In the genomic region with DNA sequence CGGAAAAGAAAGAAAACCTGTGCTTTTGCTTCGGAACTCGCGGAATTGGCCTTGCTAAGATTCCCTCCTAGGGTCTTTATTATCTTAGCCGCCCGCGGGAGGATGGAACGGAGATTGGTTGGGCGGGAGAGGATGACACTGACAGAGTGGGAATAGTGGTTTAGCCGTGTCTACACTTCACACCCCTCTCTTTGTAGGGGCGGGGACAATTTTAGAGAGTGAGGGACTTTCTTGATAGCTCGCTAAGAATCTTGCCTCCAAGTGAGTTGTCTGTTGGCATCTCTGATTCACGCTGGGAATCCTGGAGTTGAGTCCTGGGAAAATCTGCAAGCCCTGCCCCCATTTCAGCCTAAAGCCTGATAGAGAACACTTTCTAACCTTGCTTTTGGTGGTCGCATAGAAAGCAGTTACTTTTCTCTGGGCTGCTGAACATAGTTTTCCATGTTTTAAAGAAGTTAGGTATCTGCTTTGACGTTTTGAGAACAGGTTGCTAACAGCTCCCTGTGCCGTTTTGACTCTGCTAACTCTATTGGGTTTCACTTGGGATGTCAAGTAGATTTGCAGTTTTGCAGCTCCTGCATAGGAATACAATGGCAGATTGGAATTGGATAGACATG, we compare ENCODE assay signal across 8 cellular contexts. TPM values are rescaled to one million over a fixed set of nuclear protein-coding genes. Genes with fewer than 3 reads are reported as not detected.
DNase-seq lines count a peak whose midpoint lies in the region; ATAC-seq and TF ChIP-seq lines count a peak whose summit lies in the region.

No MANE protein-coding gene starts in this region.

- H3K4me3 ChIP-seq in HUES48 (ENCODE audit: low read depth, low read length) (peak overlapping the region; percentile 97), esophagus (ENCODE audit: low read depth in 1 of 2, low read length in 2 of 2) (peak overlapping the region; percentile 92 to 99), neural cell (ENCODE audit: low read length) (peak overlapping the region; percentile 83), uterus (peak overlapping the region; percentile 67 to 82)

- H3K4me3 Mint-ChIP-seq in activated CD4-positive, alpha-beta T cell treated with anti-CD3 and anti-CD28 coated beads for 36 hours, result peak overlapping the region; percentile 88
- peak overlapping the region; percentile 100 for H3K4me3 Mint-ChIP-seq in WTC11

- H3K9me2 ChIP-seq in neural cell (ENCODE audit: insufficient read depth, low read length), result no peaks in the 10 kb centered on the region

- TF ChIP-seq CTCF in WTC11 (IDR thresholded peaks at IDR 0.05) (no peak), neural cell (IDR thresholded peaks at IDR 0.05; ENCODE audit: poor library complexity, severe bottlenecking) (no peak), uterus (IDR thresholded peaks at IDR 0.05) (no peak)

- H3K9me3 ChIP-seq in HUES48 (ENCODE audit: control insufficient read depth, insufficient read depth, low read length) (no peaks in the 10 kb centered on the region), esophagus (ENCODE audit: control insufficient read depth in 2 of 2, insufficient read depth in 1 of 2, low read depth in 1 of 2, low read length in 1 of 2) (no peaks in the 10 kb centered on the region), neural cell (ENCODE audit: low read length) (no peaks in the 10 kb centered on the region), uterus (no peaks in the 10 kb centered on the region)

- H3K36me3 ChIP-seq in HUES48 (ENCODE audit: control insufficient read depth, insufficient read depth, low read length) (peaks cover 41% of the 10 kb centered on the region), esophagus (ENCODE audit: control insufficient read depth in 2 of 2, insufficient read depth in 2 of 2, low read length in 1 of 2) (peaks cover 2 to 5% of the 10 kb centered on the region in 2 donors), neural cell (ENCODE audit: insufficient read depth, low read length) (peaks cover 4% of the 10 kb centered on the region), uterus (no peaks in the 10 kb centered on the region)

- peaks cover 10% of the 10 kb centered on the region for H3K79me2 ChIP-seq in neural cell (replicated peaks; ENCODE audit: insufficient read depth, low read length)

- WGBS in esophagus, 2 donors, result 0 to 1% methylated on average over 16 of the region's 16 CpGs

- peak overlapping the region; percentile 95 for H3K27ac Mint-ChIP-seq in activated CD4-positive, alpha-beta T cell treated with anti-CD3 and anti-CD28 coated beads for 36 hours
- H3K27ac Mint-ChIP-seq in WTC11, result peak overlapping the region; percentile 100

- POLR2A ChIA-PET in activated CD4-positive, alpha-beta T cell treated with anti-CD3 and anti-CD28 coated beads for 36 hours (lab: Charles Lee), result interaction anchor here (0.7 to 0.9 kb wide), 2 partner anchors 30 to 360 kb away, joined by 3 to 14 read pairs; no protein-coding TSS in a partner anchor
- POLR2A ChIA-PET in WTC11 (lab: Charles Lee), result interaction anchor here (0.6 to 2.0 kb wide), 2 partner anchors 11 to 302 kb away, joined by 3 to 5 read pairs; no protein-coding TSS in a partner anchor

- peaks cover 19% of the 10 kb centered on the region for H3K4me1 Mint-ChIP-seq in activated CD4-positive, alpha-beta T cell treated with anti-CD3 and anti-CD28 coated beads for 36 hours
- peaks cover 11% of the 10 kb centered on the region for H3K4me1 Mint-ChIP-seq in WTC11

- H3F3A ChIP-seq in neural cell (ENCODE audit: insufficient read depth, low read length, poor library complexity, severe bottlenecking), result peaks cover 3% of the 10 kb centered on the region

- ATAC-seq in activated CD4-positive, alpha-beta T cell treated with anti-CD3 and anti-CD28 coated beads for 36 hours, result peak; percentile 25
- no peak; the same call in 1 of the 2 replicates for ATAC-seq in WTC11
- no peak for ATAC-seq in GM21737 (IDR thresholded peaks at IDR 0.05; ENCODE audit: unreplicated experiment)

- peak overlapping the region; percentile 60 for H2AFZ ChIP-seq in neural cell (ENCODE audit: low read depth, low read length)

- CTCF ChIA-PET in activated CD4-positive, alpha-beta T cell treated with anti-CD3 and anti-CD28 coated beads for 36 hours (lab: Charles Lee), result interaction anchor here (0.5 to 1.6 kb wide), 7 partner anchors 10 to 242 kb away, joined by 3 to 6 read pairs (median 3); no protein-coding TSS in a partner anchor
- CTCF ChIA-PET in WTC11 (lab: Charles Lee), result interaction anchor here (0.6 to 1.5 kb wide), 10 partner anchors 12 to 353 kb away, joined by 3 to 6 read pairs (median 4); partner anchors contain the start of gene BPTF

- H3K27ac ChIP-seq in HUES48 (ENCODE audit: low read depth, low read length), result peak overlapping the region; percentile 99
- peak overlapping the region; percentile 84 to 96 for H3K27ac ChIP-seq in esophagus (ENCODE audit: low read depth in 2 of 2, low read length in 1 of 2)
- peak overlapping the region; percentile 91 for H3K27ac ChIP-seq in neural cell (ENCODE audit: low read length)
- H3K27ac ChIP-seq in uterus, result peak overlapping the region; percentile 81 to 88

- DNase-seq in activated CD4-positive, alpha-beta T cell treated with anti-CD3 and anti-CD28 coated beads for 36 hours, result peak; percentile 52
- no peak for DNase-seq in activated CD4-positive, alpha-beta T cell treated with anti-CD3 and anti-CD28 coated beads for 1 hour
- DNase-seq in WTC11 (ENCODE audit: low spot score), result no peak
- no peak for DNase-seq in uterus

- no peak for TF ChIP-seq RAD21 in neural cell (conservative IDR thresholded peaks at IDR 0.05)

- no peaks in the 10 kb centered on the region for H3K9me3 Mint-ChIP-seq in activated CD4-positive, alpha-beta T cell treated with anti-CD3 and anti-CD28 coated beads for 36 hours (ENCODE audit: low read depth)
- peaks cover under 1% of the 10 kb centered on the region for H3K9me3 Mint-ChIP-seq in WTC11

- intact Hi-C loops in activated CD4-positive, alpha-beta T cell treated with anti-CD3 and anti-CD28 coated beads for 36 hours (cut with DNase I, micrococcal nuclease), result loop anchor here (5.0 to 10.0 kb wide), 4 partner anchors 109 to 794 kb away; partner anchors contain the start of genes BPTF (in 1 of the 2), KPNA2 (in 1 of the 2) and PRKAR1A (in 1 of the 2)
- intact Hi-C loops in uterus (cut with DNase I; ENCODE audit: low total_unique reads), result loop anchor here (10.0 kb wide), 1 partner anchor 106 kb away; the partner anchor contains the start of gene BPTF

- peak overlapping the region; percentile 81 for H3K4me2 ChIP-seq in neural cell (ENCODE audit: low read length)

- H4K20me1 ChIP-seq in neural cell (ENCODE audit: insufficient read depth), result no peaks in the 10 kb centered on the region

- H3K36me3 Mint-ChIP-seq in activated CD4-positive, alpha-beta T cell treated with anti-CD3 and anti-CD28 coated beads for 36 hours (ENCODE audit: low read depth), result peaks cover 28% of the 10 kb centered on the region
- peaks cover 29% of the 10 kb centered on the region for H3K36me3 Mint-ChIP-seq in WTC11

- no peak for TF ChIP-seq EP300 in neural cell (conservative IDR thresholded peaks at IDR 0.05; ENCODE audit: poor library complexity, severe bottlenecking)

- H3K9ac ChIP-seq in HUES48 (ENCODE audit: low read depth, low read length), result peak overlapping the region; percentile 95
- H3K9ac ChIP-seq in neural cell (ENCODE audit: low read length), result peak overlapping the region; percentile 88

- H3K4me1 ChIP-seq in HUES48 (ENCODE audit: control insufficient read depth, insufficient read depth, low read length) (no peaks in the 10 kb centered on the region; the same call in 1 of the 2 replicates), esophagus (ENCODE audit: control insufficient read depth in 2 of 2, insufficient read depth in 2 of 2, low read length in 1 of 2) (peaks cover 0 to 4% of the 10 kb centered on the region in 2 donors), uterus (peaks cover 8 to 10% of the 10 kb centered on the region in 2 donors)

- H3K27me3 Mint-ChIP-seq in activated CD4-positive, alpha-beta T cell treated with anti-CD3 and anti-CD28 coated beads for 36 hours, result no peaks in the 10 kb centered on the region
- no peaks in the 10 kb centered on the region for H3K27me3 Mint-ChIP-seq in WTC11 (ENCODE audit: low read depth)

- no peak for TF ChIP-seq POLR2A in uterus (IDR thresholded peaks at IDR 0.05)

- H3K27me3 ChIP-seq in HUES48 (ENCODE audit: control insufficient read depth, insufficient read depth, low read length) (no peaks in the 10 kb centered on the region), esophagus (ENCODE audit: control insufficient read depth in 1 of 2, insufficient read depth in 2 of 2, low read length in 2 of 2) (no peaks in the 10 kb centered on the region), neural cell (ENCODE audit: insufficient read depth, low read depth, low read length) (no peaks in the 10 kb centered on the region), uterus (no peaks in the 10 kb centered on the region)

TF ChIP-seq in WTC11, 78 proteins besides CTCF, POLR2A, EP300 and RAD21 (continues in another document):
- TF ChIP-seq ZNF138 (CRISPR knock-in tag; conservative IDR thresholded peaks at IDR 0.05) (no peak), RELA (CRISPR knock-in tag; IDR thresholded peaks at IDR 0.05; ENCODE audit: borderline replicate concordance) (no peak)

TF ChIP-seq in neural cell, 6 proteins besides CTCF, POLR2A, EP300 and RAD21 (continues in another document):
- TF ChIP-seq TAF1 (IDR thresholded peaks at IDR 0.05; ENCODE audit: low read depth) (no peak), EZH2 (IDR thresholded peaks at IDR 0.05; ENCODE audit: borderline replicate concordance, insufficient read depth, low read length, poor library complexity, severe bottlenecking) (no peak), POLR2AphosphoS5 (IDR thresholded peaks at IDR 0.05) (no peak)

RNA-seq across cellular contexts. Expression of gene NOL11, which starts 0.7 kb away (rescaled TPM):
- 10 to 100 TPM; 79.3 to 79.7 TPM for total RNA-seq in activated CD4-positive, alpha-beta T cell treated with anti-CD3 and anti-CD28 coated beads for 36 hours
- total RNA-seq in WTC11 (2021) (61.5 to 67.0 TPM (median 66.4 TPM) in 3 replicates), uterus (10 to 100 TPM; 31.8 to 68.7 (median 43.4) TPM)
- polyA plus RNA-seq in esophagus (10 to 100 TPM; 23.0 to 25.4 TPM), neural cell (52.0 and 59.7 TPM in 2 replicates)
- polyA minus RNA-seq in neural cell, result 73.8 and 83.8 TPM in 2 replicates
